2 cellular contexts compared by ENCODE assay signal in the genomic region with DNA sequence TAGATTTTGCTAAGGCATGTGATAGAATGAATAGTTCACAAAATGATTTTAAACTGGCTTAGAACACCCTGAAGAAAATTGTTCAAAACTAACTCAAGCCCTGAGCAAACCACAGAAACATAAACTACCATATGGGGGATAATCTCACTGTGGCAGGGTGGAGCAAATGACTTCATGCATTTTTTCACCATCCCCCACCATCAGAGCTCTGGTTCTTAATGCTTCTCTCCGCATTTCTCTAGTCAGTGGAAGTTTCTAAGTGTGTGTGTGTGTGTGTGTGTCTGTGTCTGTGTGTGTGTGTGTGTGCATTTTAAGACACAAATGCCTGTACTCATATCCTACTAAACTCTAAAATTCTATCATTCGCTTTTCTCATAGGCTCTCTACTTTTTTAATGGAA.
TF ChIP-seq lines count a peak whose summit lies in the region.

No MANE protein-coding gene starts in this region.

TF ChIP-seq in HEK293, 187 proteins besides CTCF, POLR2A, EP300 and RAD21 (continued from another document):
- TF ChIP-seq, protein P1, sequence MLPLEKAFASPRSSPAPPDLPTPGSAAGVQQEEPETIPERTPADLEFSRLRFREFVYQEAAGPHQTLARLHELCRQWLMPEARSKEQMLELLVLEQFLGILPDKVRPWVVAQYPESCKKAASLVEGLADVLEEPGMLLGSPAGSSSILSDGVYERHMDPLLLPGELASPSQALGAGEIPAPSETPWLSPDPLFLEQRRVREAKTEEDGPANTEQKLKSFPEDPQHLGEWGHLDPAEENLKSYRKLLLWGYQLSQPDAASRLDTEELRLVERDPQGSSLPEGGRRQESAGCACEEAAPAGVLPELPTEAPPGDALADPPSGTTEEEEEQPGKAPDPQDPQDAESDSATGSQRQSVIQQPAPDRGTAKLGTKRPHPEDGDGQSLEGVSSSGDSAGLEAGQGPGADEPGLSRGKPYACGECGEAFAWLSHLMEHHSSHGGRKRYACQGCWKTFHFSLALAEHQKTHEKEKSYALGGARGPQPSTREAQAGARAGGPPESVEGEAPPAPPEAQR (tag by site-specific recombination; IDR thresholded peaks at IDR 0.05): no peak
- peak; percentile 8; the same call in 1 of the 2 replicates for TF ChIP-seq GLIS1 (tag by site-specific recombination; IDR thresholded peaks at IDR 0.05)
- TF ChIP-seq ZNF324 (tag by site-specific recombination; IDR thresholded peaks at IDR 0.05): no peak
- no peak for TF ChIP-seq ZNF202 (tag by site-specific recombination; IDR thresholded peaks at IDR 0.05; ENCODE audit: borderline replicate concordance)
- TF ChIP-seq, protein P2, sequence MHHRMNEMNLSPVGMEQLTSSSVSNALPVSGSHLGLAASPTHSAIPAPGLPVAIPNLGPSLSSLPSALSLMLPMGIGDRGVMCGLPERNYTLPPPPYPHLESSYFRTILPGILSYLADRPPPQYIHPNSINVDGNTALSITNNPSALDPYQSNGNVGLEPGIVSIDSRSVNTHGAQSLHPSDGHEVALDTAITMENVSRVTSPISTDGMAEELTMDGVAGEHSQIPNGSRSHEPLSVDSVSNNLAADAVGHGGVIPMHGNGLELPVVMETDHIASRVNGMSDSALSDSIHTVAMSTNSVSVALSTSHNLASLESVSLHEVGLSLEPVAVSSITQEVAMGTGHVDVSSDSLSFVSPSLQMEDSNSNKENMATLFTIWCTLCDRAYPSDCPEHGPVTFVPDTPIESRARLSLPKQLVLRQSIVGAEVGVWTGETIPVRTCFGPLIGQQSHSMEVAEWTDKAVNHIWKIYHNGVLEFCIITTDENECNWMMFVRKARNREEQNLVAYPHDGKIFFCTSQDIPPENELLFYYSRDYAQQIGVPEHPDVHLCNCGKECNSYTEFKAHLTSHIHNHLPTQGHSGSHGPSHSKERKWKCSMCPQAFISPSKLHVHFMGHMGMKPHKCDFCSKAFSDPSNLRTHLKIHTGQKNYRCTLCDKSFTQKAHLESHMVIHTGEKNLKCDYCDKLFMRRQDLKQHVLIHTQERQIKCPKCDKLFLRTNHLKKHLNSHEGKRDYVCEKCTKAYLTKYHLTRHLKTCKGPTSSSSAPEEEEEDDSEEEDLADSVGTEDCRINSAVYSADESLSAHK (tag by site-specific recombination; IDR thresholded peaks at IDR 0.05): no peak
- no peak for TF ChIP-seq ZNF146 (tag by site-specific recombination; IDR thresholded peaks at IDR 0.05)
- no peak for TF ChIP-seq ZNF302 (tag by site-specific recombination; IDR thresholded peaks at IDR 0.05; ENCODE audit: low read depth)
- no peak for TF ChIP-seq IKZF3 (tag by site-specific recombination; IDR thresholded peaks at IDR 0.05)
- TF ChIP-seq, protein P3, sequence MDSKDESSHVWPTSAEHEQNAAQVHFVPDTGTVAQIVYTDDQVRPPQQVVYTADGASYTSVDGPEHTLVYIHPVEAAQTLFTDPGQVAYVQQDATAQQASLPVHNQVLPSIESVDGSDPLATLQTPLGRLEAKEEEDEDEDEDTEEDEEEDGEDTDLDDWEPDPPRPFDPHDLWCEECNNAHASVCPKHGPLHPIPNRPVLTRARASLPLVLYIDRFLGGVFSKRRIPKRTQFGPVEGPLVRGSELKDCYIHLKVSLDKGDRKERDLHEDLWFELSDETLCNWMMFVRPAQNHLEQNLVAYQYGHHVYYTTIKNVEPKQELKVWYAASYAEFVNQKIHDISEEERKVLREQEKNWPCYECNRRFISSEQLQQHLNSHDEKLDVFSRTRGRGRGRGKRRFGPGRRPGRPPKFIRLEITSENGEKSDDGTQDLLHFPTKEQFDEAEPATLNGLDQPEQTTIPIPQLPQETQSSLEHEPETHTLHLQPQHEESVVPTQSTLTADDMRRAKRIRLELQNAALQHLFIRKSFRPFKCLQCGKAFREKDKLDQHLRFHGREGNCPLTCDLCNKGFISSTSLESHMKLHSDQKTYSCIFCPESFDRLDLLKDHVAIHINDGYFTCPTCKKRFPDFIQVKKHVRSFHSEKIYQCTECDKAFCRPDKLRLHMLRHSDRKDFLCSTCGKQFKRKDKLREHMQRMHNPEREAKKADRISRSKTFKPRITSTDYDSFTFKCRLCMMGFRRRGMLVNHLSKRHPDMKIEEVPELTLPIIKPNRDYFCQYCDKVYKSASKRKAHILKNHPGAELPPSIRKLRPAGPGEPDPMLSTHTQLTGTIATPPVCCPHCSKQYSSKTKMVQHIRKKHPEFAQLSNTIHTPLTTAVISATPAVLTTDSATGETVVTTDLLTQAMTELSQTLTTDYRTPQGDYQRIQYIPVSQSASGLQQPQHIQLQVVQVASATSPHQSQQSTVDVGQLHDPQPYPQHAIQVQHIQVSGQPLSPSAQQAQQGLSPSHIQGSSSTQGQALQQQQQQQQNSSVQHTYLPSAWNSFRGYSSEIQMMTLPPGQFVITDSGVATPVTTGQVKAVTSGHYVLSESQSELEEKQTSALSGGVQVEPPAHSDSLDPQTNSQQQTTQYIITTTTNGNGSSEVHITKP (tag by site-specific recombination; IDR thresholded peaks at IDR 0.05): peak; percentile 56
- TF ChIP-seq ZFP69B (tag by site-specific recombination; IDR thresholded peaks at IDR 0.05): no peak
- TF ChIP-seq ZNF747 (tag by site-specific recombination; IDR thresholded peaks at IDR 0.05): no peak
- TF ChIP-seq OSR2 (tag by site-specific recombination; IDR thresholded peaks at IDR 0.05): no peak
- no peak for TF ChIP-seq ZNF248 (tag by site-specific recombination; IDR thresholded peaks at IDR 0.05)
- TF ChIP-seq, protein P4, sequence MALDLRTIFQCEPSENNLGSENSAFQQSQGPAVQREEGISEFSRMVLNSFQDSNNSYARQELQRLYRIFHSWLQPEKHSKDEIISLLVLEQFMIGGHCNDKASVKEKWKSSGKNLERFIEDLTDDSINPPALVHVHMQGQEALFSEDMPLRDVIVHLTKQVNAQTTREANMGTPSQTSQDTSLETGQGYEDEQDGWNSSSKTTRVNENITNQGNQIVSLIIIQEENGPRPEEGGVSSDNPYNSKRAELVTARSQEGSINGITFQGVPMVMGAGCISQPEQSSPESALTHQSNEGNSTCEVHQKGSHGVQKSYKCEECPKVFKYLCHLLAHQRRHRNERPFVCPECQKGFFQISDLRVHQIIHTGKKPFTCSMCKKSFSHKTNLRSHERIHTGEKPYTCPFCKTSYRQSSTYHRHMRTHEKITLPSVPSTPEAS (tag by site-specific recombination; IDR thresholded peaks at IDR 0.05): peak; percentile 77
- TF ChIP-seq ZNF544 (tag by site-specific recombination; IDR thresholded peaks at IDR 0.05): no peak

TF ChIP-seq in WTC11, 78 proteins besides CTCF, POLR2A, EP300 and RAD21 (continued from another document):
- TF ChIP-seq, protein P5, sequence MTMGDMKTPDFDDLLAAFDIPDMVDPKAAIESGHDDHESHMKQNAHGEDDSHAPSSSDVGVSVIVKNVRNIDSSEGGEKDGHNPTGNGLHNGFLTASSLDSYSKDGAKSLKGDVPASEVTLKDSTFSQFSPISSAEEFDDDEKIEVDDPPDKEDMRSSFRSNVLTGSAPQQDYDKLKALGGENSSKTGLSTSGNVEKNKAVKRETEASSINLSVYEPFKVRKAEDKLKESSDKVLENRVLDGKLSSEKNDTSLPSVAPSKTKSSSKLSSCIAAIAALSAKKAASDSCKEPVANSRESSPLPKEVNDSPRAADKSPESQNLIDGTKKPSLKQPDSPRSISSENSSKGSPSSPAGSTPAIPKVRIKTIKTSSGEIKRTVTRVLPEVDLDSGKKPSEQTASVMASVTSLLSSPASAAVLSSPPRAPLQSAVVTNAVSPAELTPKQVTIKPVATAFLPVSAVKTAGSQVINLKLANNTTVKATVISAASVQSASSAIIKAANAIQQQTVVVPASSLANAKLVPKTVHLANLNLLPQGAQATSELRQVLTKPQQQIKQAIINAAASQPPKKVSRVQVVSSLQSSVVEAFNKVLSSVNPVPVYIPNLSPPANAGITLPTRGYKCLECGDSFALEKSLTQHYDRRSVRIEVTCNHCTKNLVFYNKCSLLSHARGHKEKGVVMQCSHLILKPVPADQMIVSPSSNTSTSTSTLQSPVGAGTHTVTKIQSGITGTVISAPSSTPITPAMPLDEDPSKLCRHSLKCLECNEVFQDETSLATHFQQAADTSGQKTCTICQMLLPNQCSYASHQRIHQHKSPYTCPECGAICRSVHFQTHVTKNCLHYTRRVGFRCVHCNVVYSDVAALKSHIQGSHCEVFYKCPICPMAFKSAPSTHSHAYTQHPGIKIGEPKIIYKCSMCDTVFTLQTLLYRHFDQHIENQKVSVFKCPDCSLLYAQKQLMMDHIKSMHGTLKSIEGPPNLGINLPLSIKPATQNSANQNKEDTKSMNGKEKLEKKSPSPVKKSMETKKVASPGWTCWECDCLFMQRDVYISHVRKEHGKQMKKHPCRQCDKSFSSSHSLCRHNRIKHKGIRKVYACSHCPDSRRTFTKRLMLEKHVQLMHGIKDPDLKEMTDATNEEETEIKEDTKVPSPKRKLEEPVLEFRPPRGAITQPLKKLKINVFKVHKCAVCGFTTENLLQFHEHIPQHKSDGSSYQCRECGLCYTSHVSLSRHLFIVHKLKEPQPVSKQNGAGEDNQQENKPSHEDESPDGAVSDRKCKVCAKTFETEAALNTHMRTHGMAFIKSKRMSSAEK (CRISPR knock-in tag; IDR thresholded peaks at IDR 0.05; ENCODE audit: borderline replicate concordance): no peak
- TF ChIP-seq, protein P6, sequence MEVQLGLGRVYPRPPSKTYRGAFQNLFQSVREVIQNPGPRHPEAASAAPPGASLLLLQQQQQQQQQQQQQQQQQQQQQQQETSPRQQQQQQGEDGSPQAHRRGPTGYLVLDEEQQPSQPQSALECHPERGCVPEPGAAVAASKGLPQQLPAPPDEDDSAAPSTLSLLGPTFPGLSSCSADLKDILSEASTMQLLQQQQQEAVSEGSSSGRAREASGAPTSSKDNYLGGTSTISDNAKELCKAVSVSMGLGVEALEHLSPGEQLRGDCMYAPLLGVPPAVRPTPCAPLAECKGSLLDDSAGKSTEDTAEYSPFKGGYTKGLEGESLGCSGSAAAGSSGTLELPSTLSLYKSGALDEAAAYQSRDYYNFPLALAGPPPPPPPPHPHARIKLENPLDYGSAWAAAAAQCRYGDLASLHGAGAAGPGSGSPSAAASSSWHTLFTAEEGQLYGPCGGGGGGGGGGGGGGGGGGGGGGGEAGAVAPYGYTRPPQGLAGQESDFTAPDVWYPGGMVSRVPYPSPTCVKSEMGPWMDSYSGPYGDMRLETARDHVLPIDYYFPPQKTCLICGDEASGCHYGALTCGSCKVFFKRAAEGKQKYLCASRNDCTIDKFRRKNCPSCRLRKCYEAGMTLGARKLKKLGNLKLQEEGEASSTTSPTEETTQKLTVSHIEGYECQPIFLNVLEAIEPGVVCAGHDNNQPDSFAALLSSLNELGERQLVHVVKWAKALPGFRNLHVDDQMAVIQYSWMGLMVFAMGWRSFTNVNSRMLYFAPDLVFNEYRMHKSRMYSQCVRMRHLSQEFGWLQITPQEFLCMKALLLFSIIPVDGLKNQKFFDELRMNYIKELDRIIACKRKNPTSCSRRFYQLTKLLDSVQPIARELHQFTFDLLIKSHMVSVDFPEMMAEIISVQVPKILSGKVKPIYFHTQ (CRISPR knock-in tag; IDR thresholded peaks at IDR 0.05): no peak
- no peak for TF ChIP-seq NR2C2 (CRISPR knock-in tag; IDR thresholded peaks at IDR 0.05)
- no peak for TF ChIP-seq ETV6 (CRISPR knock-in tag; IDR thresholded peaks at IDR 0.05)
- TF ChIP-seq, protein P7, sequence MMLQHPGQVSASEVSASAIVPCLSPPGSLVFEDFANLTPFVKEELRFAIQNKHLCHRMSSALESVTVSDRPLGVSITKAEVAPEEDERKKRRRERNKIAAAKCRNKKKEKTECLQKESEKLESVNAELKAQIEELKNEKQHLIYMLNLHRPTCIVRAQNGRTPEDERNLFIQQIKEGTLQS (CRISPR knock-in tag; conservative IDR thresholded peaks at IDR 0.05): no peak
- TF ChIP-seq TCF7 (CRISPR knock-in tag; IDR thresholded peaks at IDR 0.05; ENCODE audit: low read depth): no peak
- no peak for TF ChIP-seq ZBTB21 (CRISPR knock-in tag; IDR thresholded peaks at IDR 0.05; ENCODE audit: borderline replicate concordance)
